In genomic region chr10:5555031-5555510, GRCh38 we compare ENCODE assay signal across 21 cellular contexts. TPM values are rescaled to one million over a fixed set of nuclear protein-coding genes. Genes with fewer than 3 reads are reported as not detected.
DNase-seq lines count a peak whose midpoint lies in the region; TF ChIP-seq lines count a peak whose summit lies in the region.
"Had no signal": no experiment of that assay in that cellular context is flagged by ENCODE, and none has a peak within 500 bp of the region (broad histone marks: within the 10 kb centered on the region; RNA-seq: fewer than 3 reads in every experiment).

No MANE protein-coding gene starts in this region.

- H3K4me2 ChIP-seq in hepatocyte = no peak overlapping the region
- H3K4me2 ChIP-seq: neural progenitor cell had no signal

- H3K79me2 ChIP-seq in hepatocyte = no peaks in the 10 kb centered on the region

- H4K20me1 ChIP-seq in hepatocyte (ENCODE audit: insufficient read depth, poor library complexity, severe bottlenecking) = no peaks in the 10 kb centered on the region

- no peaks in the 10 kb centered on the region for H3K9me3 ChIP-seq in endodermal cell (ENCODE audit: control insufficient read depth, low read length)
- no peaks in the 10 kb centered on the region for H3K9me3 ChIP-seq in mucosa of stomach (ENCODE audit: control insufficient read depth, low read length)
- H3K9me3 ChIP-seq in testis = no peaks in the 10 kb centered on the region
- H3K9me3 ChIP-seq in hepatocyte (ENCODE audit: low read depth) = no peaks in the 10 kb centered on the region

- H3K9ac ChIP-seq in endodermal cell (ENCODE audit: extremely low read depth, low read length, poor library complexity, severe bottlenecking) (no peak overlapping the region), mucosa of stomach (ENCODE audit: low read length) (peak overlapping the region; percentile 10)
- H3K9ac ChIP-seq: neural progenitor cell had no signal

- H3K27ac Mint-ChIP-seq in endodermal cell = no peak overlapping the region
- H3K27ac Mint-ChIP-seq: activated B cell treated with CpG ODN at 0.5 μM for 24 hours; activated T-helper 1 cell treated with anti-CD3 and anti-CD28 coated beads, Interleukin-12 subunit alpha, Interleukin-12 subunit beta, Interleukin-2, Interleukin-4 antibody, amounts not matched to agents 30 ng/mL and 10 ng/mL and 1 ng/mL, durations not matched to agents 14 hours and 24 hours and 36 hours; memory B cell; T-helper 2 cell treated with Interferon-gamma antibody and Interleukin-4, amounts not matched to agents 5 μg/mL and 100 μg/mL, for 36 hours had no signal

- H3K9me2 ChIP-seq in hepatocyte (replicated peaks; ENCODE audit: insufficient read depth) = no peaks in the 10 kb centered on the region

- no peaks in the 10 kb centered on the region for H3K36me3 Mint-ChIP-seq in endodermal cell (ENCODE audit: low read depth)
- H3K36me3 Mint-ChIP-seq: memory B cell, neural progenitor cell had no signal

- 92 to 97% methylated on average over 17 to 18 of the region's 18 CpGs for WGBS in endodermal cell (ENCODE audit: insufficient coverage in 1 of 2, insufficient read length in 1 of 2), 2 experiments
- 62 to 64% methylated on average over 18 of the region's 18 CpGs for WGBS in testis, 2 donors
- WGBS in hepatocyte (ENCODE audit: low lambda C conversion rate, missing lambda C conversion rate) = 95% methylated on average over 18 of the region's 18 CpGs

- no peaks in the 10 kb centered on the region for H3K36me3 ChIP-seq in endodermal cell (ENCODE audit: control insufficient read depth, insufficient read depth, low read length)
- no peaks in the 10 kb centered on the region for H3K36me3 ChIP-seq in mucosa of stomach (ENCODE audit: control insufficient read depth, insufficient read depth, low read length)
- no peaks in the 10 kb centered on the region for H3K36me3 ChIP-seq in testis (ENCODE audit: low read depth, missing control alignments)
- H3K36me3 ChIP-seq in hepatocyte (replicated peaks; ENCODE audit: insufficient read depth, low read depth) = no peaks in the 10 kb centered on the region
- H3K36me3 ChIP-seq: neural progenitor cell had no signal

- H3K4me3 Mint-ChIP-seq in endodermal cell = no peak overlapping the region
- H3K4me3 Mint-ChIP-seq: activated B cell treated with CpG ODN at 0.5 μM for 24 hours; activated T-helper 1 cell treated with anti-CD3 and anti-CD28 coated beads, Interleukin-12 subunit alpha, Interleukin-12 subunit beta, Interleukin-2, Interleukin-4 antibody, amounts not matched to agents 30 ng/mL and 10 ng/mL and 1 ng/mL, durations not matched to agents 14 hours and 24 hours and 36 hours; memory B cell; neural progenitor cell; T-helper 2 cell treated with Interferon-gamma antibody and Interleukin-4, amounts not matched to agents 5 μg/mL and 100 μg/mL, for 36 hours had no signal

- H3K4me1 ChIP-seq in endodermal cell (ENCODE audit: control insufficient read depth, insufficient read depth, low read length) (no peaks in the 10 kb centered on the region), mucosa of stomach (ENCODE audit: control insufficient read depth, insufficient read depth, low read length) (peaks cover 51% of the 10 kb centered on the region), testis (peaks cover 31% of the 10 kb centered on the region), hepatocyte (ENCODE audit: insufficient read depth) (peaks cover 28% of the 10 kb centered on the region)

- peaks cover 22% of the 10 kb centered on the region for H3K4me1 Mint-ChIP-seq in endodermal cell

- TF ChIP-seq POLR2A in testis (IDR thresholded peaks at IDR 0.05) = no peak

- TF ChIP-seq CTCF in endodermal cell (conservative IDR thresholded peaks at IDR 0.05) (no peak), testis (IDR thresholded peaks at IDR 0.05) (no peak), hepatocyte (IDR thresholded peaks at IDR 0.05; ENCODE audit: poor library complexity) (no peak)

- peak; percentile 33 for DNase-seq in RPMI8226
- peak; percentile 35 for DNase-seq in endodermal cell
- DNase-seq in testis = peak; percentile 45
- no peak for DNase-seq in SW480 (ENCODE audit: low spot score)
- no peak for DNase-seq in hepatocyte (ENCODE audit: low spot score)
- DNase-seq in AG08395 (ENCODE audit: low spot score) = no peak
- DNase-seq: activated CD8-positive, alpha-beta memory T cell treated with anti-CD3 and anti-CD28 coated beads for 24 hours; NCI-H1417 treated with DMSO at 0.1 percent for 48 hours; NCI-H2171; OCI-M1; stimulated activated naive CD8-positive, alpha-beta T cell treated with anti-CD3 and anti-CD28 coated beads, Interleukin-15, Interleukin-2, amounts not matched to agents 100 U/mL and 50 U/mL, for 24 hours had no signal

- intact Hi-C loops in testis (cut with DNase I; ENCODE audit: low total_unique reads) = no loop called here

- H3K27me3 ChIP-seq in endodermal cell (ENCODE audit: control insufficient read depth, insufficient read depth, low read length, poor library complexity, severe bottlenecking) (no peaks in the 10 kb centered on the region), mucosa of stomach (ENCODE audit: control insufficient read depth, insufficient read depth, low read length) (no peaks in the 10 kb centered on the region), testis (no peaks in the 10 kb centered on the region), hepatocyte (no peaks in the 10 kb centered on the region)
- H3K27me3 ChIP-seq: neural progenitor cell had no signal

- H3K27me3 Mint-ChIP-seq in endodermal cell (ENCODE audit: insufficient read depth) = no peaks in the 10 kb centered on the region

- no peaks in the 10 kb centered on the region for H3K9me3 Mint-ChIP-seq in endodermal cell
- H3K9me3 Mint-ChIP-seq: activated B cell treated with CpG ODN at 0.5 μM for 24 hours; activated T-helper 1 cell treated with anti-CD3 and anti-CD28 coated beads, Interleukin-12 subunit alpha, Interleukin-12 subunit beta, Interleukin-2, Interleukin-4 antibody, amounts not matched to agents 30 ng/mL and 10 ng/mL and 1 ng/mL, durations not matched to agents 14 hours and 24 hours and 36 hours; memory B cell; neural progenitor cell; T-helper 2 cell treated with Interferon-gamma antibody and Interleukin-4, amounts not matched to agents 5 μg/mL and 100 μg/mL, for 36 hours had no signal

- H3K4me3 ChIP-seq in endodermal cell (ENCODE audit: low read length) (no peak overlapping the region), mucosa of stomach (ENCODE audit: low read length) (no peak overlapping the region), testis (no peak overlapping the region), hepatocyte (no peak overlapping the region)
- H3K4me3 ChIP-seq: GM12878, neural progenitor cell had no signal

- H3K27ac ChIP-seq in endodermal cell (ENCODE audit: low read depth, low read length) (no peak overlapping the region), testis (no peak overlapping the region), hepatocyte (no peak overlapping the region)
- H3K27ac ChIP-seq: neural progenitor cell had no signal

- no peak overlapping the region for H2AFZ ChIP-seq in hepatocyte
- H2AFZ ChIP-seq: neural progenitor cell had no signal

RNA-seq across cellular contexts. Expression of gene CALML3, which starts 30.3 kb away (rescaled TPM):
- total RNA-seq in endodermal cell (not detected), testis (under 1 TPM; 0.19 to 0.63 TPM), hepatocyte (not detected in 2 replicates)
- polyA plus RNA-seq in endodermal cell (2013, experiment 1 of 2) = not detected
- not detected for polyA plus RNA-seq in endodermal cell (2013, experiment 2 of 2)
- polyA plus RNA-seq in testis (ENCODE audit: insufficient read depth, low read depth, low replicate concordance) (1.5 TPM), hepatocyte (not detected in 2 replicates)
- total RNA-seq: activated B cell treated with CpG ODN at 0.5 μM for 24 hours; activated T-helper 1 cell treated with anti-CD3 and anti-CD28 coated beads, Interleukin-12 subunit alpha, Interleukin-12 subunit beta, Interleukin-2, Interleukin-4 antibody, amounts not matched to agents 30 ng/mL and 10 ng/mL and 1 ng/mL, durations not matched to agents 14 hours and 24 hours and 36 hours; G401; GM12878; HT1080; SK-MEL-5 had no signal
- polyA plus RNA-seq: GM12878 had no signal

RNA-seq across cellular contexts. Expression of gene CALML5, which starts 55.7 kb away (rescaled TPM):
- not detected for total RNA-seq in endodermal cell
- not detected for polyA plus RNA-seq in endodermal cell (2013, experiment 1 of 2)
- polyA plus RNA-seq in endodermal cell (2013, experiment 2 of 2) = not detected
- total RNA-seq in testis = under 1 TPM in 1 of 2 donors, not detected in 1; 0.50 TPM
- not detected for polyA plus RNA-seq in testis (ENCODE audit: insufficient read depth, low read depth, low replicate concordance)
- not detected in 2 replicates for total RNA-seq in hepatocyte
- polyA plus RNA-seq in hepatocyte = not detected in 2 replicates
- total RNA-seq: activated B cell treated with CpG ODN at 0.5 μM for 24 hours; activated T-helper 1 cell treated with anti-CD3 and anti-CD28 coated beads, Interleukin-12 subunit alpha, Interleukin-12 subunit beta, Interleukin-2, Interleukin-4 antibody, amounts not matched to agents 30 ng/mL and 10 ng/mL and 1 ng/mL, durations not matched to agents 14 hours and 24 hours and 36 hours; G401; GM12878; SK-MEL-5 had no signal
- polyA plus RNA-seq: GM12878 had no signal

Comparison
In these comparisons a context has a peak if more than half of its experiments do, and no peak if none do; other contexts are left out.
1. DNase-seq: peak in RPMI8226 (single experiment), endodermal cell (single experiment) and testis (single experiment); none in SW480 (single experiment), hepatocyte (single experiment) and AG08395 (single experiment).